ENCODE assay signal across 29 cellular contexts in the genomic region with DNA sequence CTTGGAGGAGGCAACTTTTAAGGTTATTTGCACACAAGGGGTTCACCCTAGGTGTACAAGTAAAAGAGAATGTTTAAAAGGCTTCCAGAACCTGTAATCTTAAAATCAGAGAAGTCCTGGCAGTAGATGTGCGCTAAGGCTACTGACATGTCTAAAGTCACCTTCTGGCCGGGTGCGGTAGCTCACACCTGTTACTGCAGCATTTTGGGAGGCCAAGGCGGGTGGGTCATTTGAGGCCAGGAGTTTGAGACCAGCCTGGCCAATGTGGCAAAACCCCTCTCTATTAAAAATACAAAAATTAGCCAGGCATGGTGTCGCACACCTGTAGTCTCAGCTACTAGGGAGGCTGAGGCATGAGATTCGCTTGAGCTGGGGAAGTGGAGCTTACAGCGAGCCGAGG.
"Had no signal": no experiment of that assay in that cellular context is flagged by ENCODE, and none has a peak within 500 bp of the region (broad histone marks: within the 10 kb centered on the region; RNA-seq: fewer than 3 reads in every experiment).

No MANE protein-coding gene starts in this region.

- H3K27me3 ChIP-seq: left lung, ovary, right atrium auricular region, suprapubic skin, tibial artery, upper lobe of right lung had no signal

- ATAC-seq: left colon; left lung; lower lobe of right lung; naive thymus-derived CD8-positive, alpha-beta T cell; sciatic nerve; stimulated activated naive B cell treated with anti-CD40 and anti-IgM and Interleukin-4, amounts not matched to agents 10 μg/mL and 1 μg/mL and 100 μg/mL, for 72 hours had no signal

- H3K4me1 Mint-ChIP-seq: immature natural killer cell, nephron had no signal

- H3K4me1 ChIP-seq: lower lobe of right lung, right atrium auricular region, suprapubic skin, tibial artery, upper lobe of right lung had no signal

- H3K27me3 Mint-ChIP-seq: naive thymus-derived CD8-positive, alpha-beta T cell; progenitor cell of endocrine pancreas; stimulated activated naive B cell treated with anti-CD40 and anti-IgM and Interleukin-4, amounts not matched to agents 10 μg/mL and 1 μg/mL and 100 μg/mL, for 72 hours; stimulated activated naive CD8-positive, alpha-beta T cell treated with anti-CD3 and anti-CD28 coated beads, Interleukin-15, Interleukin-2, amounts not matched to agents 100 ng/mL and 50 ng/mL, for 24 hours had no signal

- H3K9me3 ChIP-seq: left lung, lower lobe of right lung, ovary, right atrium auricular region, suprapubic skin, thoracic aorta, tibial artery, upper lobe of right lung had no signal

- FAIRE-seq: islet of Langerhans, kidney, urothelium cell line had no signal

- DNase-seq: hypothalamus; immature natural killer cell; kidney; left colon; left lung; lower lobe of right lung; mammary epithelial cell; mesenchymal stem cell; naive thymus-derived CD8-positive, alpha-beta T cell; occipital lobe; ovary; stimulated activated CD4-positive, alpha-beta T cell treated with anti-CD3 and anti-CD28 coated beads, Interleukin-12 subunit alpha, Interleukin-12 subunit beta, amount 100 ng/mL, for 4 hours; stimulated activated CD4-positive, alpha-beta T cell treated with anti-CD3 and anti-CD28 coated beads, Interleukin-15, amount 100 ng/mL, for 24 hours; stimulated activated CD4-positive, alpha-beta T cell treated with anti-CD3 and anti-CD28 coated beads, Interleukin-2, amount 100 ng/mL, for 24 hours; stimulated activated CD4-positive, alpha-beta T cell treated with anti-CD3 and anti-CD28 coated beads, Interleukin-4, amount 100 ng/mL, for 1 hour; stimulated activated naive B cell treated with anti-CD40 and anti-IgM and Interleukin-4, amounts not matched to agents 10 μg/mL and 1 μg/mL and 100 μg/mL, for 72 hours; tibial artery; upper lobe of right lung had no signal

- H3K4me3 ChIP-seq: left lung, lower lobe of right lung, ovary, right atrium auricular region, skin epidermis, suprapubic skin, thoracic aorta, tibial artery, upper lobe of right lung had no signal

- H3K27ac ChIP-seq: lower lobe of right lung, ovary, right atrium auricular region, skin epidermis, suprapubic skin, thoracic aorta, tibial artery, upper lobe of right lung had no signal

- H3K36me3 ChIP-seq: ovary had no signal

- H3K9me3 Mint-ChIP-seq: immature natural killer cell; naive thymus-derived CD8-positive, alpha-beta T cell; nephron; neural crest cell; stimulated activated naive B cell treated with anti-CD40 and anti-IgM and Interleukin-4, amounts not matched to agents 10 μg/mL and 1 μg/mL and 100 μg/mL, for 72 hours; stimulated activated naive CD8-positive, alpha-beta T cell treated with anti-CD3 and anti-CD28 coated beads, Interleukin-15, Interleukin-2, amounts not matched to agents 100 ng/mL and 50 ng/mL, for 24 hours had no signal

- H3K4me3 Mint-ChIP-seq: immature natural killer cell; naive thymus-derived CD8-positive, alpha-beta T cell; nephron; neural crest cell; stimulated activated naive B cell treated with anti-CD40 and anti-IgM and Interleukin-4, amounts not matched to agents 10 μg/mL and 1 μg/mL and 100 μg/mL, for 72 hours; stimulated activated naive CD8-positive, alpha-beta T cell treated with anti-CD3 and anti-CD28 coated beads, Interleukin-15, Interleukin-2, amounts not matched to agents 100 ng/mL and 50 ng/mL, for 24 hours had no signal

- H3K27ac Mint-ChIP-seq: immature natural killer cell; naive thymus-derived CD8-positive, alpha-beta T cell; nephron; progenitor cell of endocrine pancreas; stimulated activated naive B cell treated with anti-CD40 and anti-IgM and Interleukin-4, amounts not matched to agents 10 μg/mL and 1 μg/mL and 100 μg/mL, for 72 hours; stimulated activated naive CD8-positive, alpha-beta T cell treated with anti-CD3 and anti-CD28 coated beads, Interleukin-15, Interleukin-2, amounts not matched to agents 100 ng/mL and 50 ng/mL, for 24 hours had no signal
